22 cellular contexts compared by ENCODE assay signal in genomic region chr10:558331-558730, GRCh38.
"Had no signal": no experiment of that assay in that cellular context is flagged by ENCODE, and none has a peak within 500 bp of the region (broad histone marks: within the 10 kb centered on the region; RNA-seq: fewer than 3 reads in every experiment).

No MANE protein-coding gene starts in this region.

- H3K4me1 Mint-ChIP-seq: activated naive CD8-positive, alpha-beta T cell treated with anti-CD3 and anti-CD28 coated beads for 36 hours had no signal

- H3K4me3 ChIP-seq: heart right ventricle, right lobe of liver, skin epidermis, tibial artery had no signal

- DNase-seq: activated CD4-positive, alpha-beta T cell treated with anti-CD3 and anti-CD28 coated beads, Interleukin-2, amount 50 U/mL, for 48 hours; activated CD8-positive, alpha-beta memory T cell treated with anti-CD3 and anti-CD28 coated beads, Interleukin-2, amount 50 U/mL, for 48 hours; activated naive CD4-positive, alpha-beta T cell treated with Interleukin-2 at 50 U/mL for 16 hours; activated naive CD8-positive, alpha-beta T cell treated with anti-CD3 and anti-CD28 coated beads for 36 hours; activated T-cell treated with anti-CD3 and anti-CD28 coated beads, Interleukin-2, amount 50 U/mL, for 4 hours; cortex of kidney; foreskin fibroblast; heart right ventricle; islet precursor cell; left cardiac atrium; nephron progenitor cell; nucleus accumbens; right lobe of liver; stimulated activated CD4-positive, alpha-beta T cell treated with anti-CD3 and anti-CD28 coated beads, Interleukin-2, amount 100 ng/mL, for 24 hours; stimulated activated naive CD8-positive, alpha-beta T cell treated with anti-CD3 and anti-CD28 coated beads, Interleukin-15, amount 100 ng/mL, for 72 hours; tibial artery; WERI-Rb-1 had no signal

- H2AFZ ChIP-seq: parathyroid adenoma had no signal

- H3K27me3 ChIP-seq: heart right ventricle, right lobe of liver, tibial artery had no signal

- H3K4me3 Mint-ChIP-seq: activated naive CD8-positive, alpha-beta T cell treated with anti-CD3 and anti-CD28 coated beads for 36 hours; activated T-cell treated with anti-CD3 and anti-CD28 coated beads, Interleukin-2, amount 50 U/mL, for 4 hours; nephron progenitor cell; stimulated activated effector memory CD8-positive, alpha-beta T cell treated with anti-CD3 and anti-CD28 coated beads, Interleukin-12 subunit alpha, Interleukin-12 subunit beta, amount 100 ng/mL, for 72 hours; stimulated activated naive CD8-positive, alpha-beta T cell treated with anti-CD3 and anti-CD28 coated beads, Interleukin-15, amount 100 ng/mL, for 72 hours had no signal

- H3K27ac Mint-ChIP-seq: activated naive CD8-positive, alpha-beta T cell treated with anti-CD3 and anti-CD28 coated beads for 36 hours; nephron progenitor cell; stimulated activated effector memory CD8-positive, alpha-beta T cell treated with anti-CD3 and anti-CD28 coated beads, Interleukin-12 subunit alpha, Interleukin-12 subunit beta, amount 100 ng/mL, for 72 hours had no signal

- H3K36me3 Mint-ChIP-seq: activated naive CD8-positive, alpha-beta T cell treated with anti-CD3 and anti-CD28 coated beads for 36 hours; stimulated activated effector memory CD8-positive, alpha-beta T cell treated with anti-CD3 and anti-CD28 coated beads, Interleukin-12 subunit alpha, Interleukin-12 subunit beta, amount 100 ng/mL, for 72 hours had no signal

- H3K9me3 Mint-ChIP-seq: stimulated activated effector memory CD8-positive, alpha-beta T cell treated with anti-CD3 and anti-CD28 coated beads, Interleukin-12 subunit alpha, Interleukin-12 subunit beta, amount 100 ng/mL, for 72 hours had no signal

- H3K27ac ChIP-seq: heart right ventricle, parathyroid adenoma, right lobe of liver, skin epidermis, tibial artery, WERI-Rb-1 had no signal

- H3K9me3 ChIP-seq: right lobe of liver, tibial artery had no signal

- H3K36me3 ChIP-seq: heart right ventricle, right lobe of liver, tibial artery, WERI-Rb-1 had no signal

- ATAC-seq: activated T-cell treated with anti-CD3 and anti-CD28 coated beads, Interleukin-2, amount 50 U/mL, for 4 hours; heart right ventricle; left cardiac atrium; right lobe of liver; stimulated activated effector memory CD8-positive, alpha-beta T cell treated with anti-CD3 and anti-CD28 coated beads, Interleukin-12 subunit alpha, Interleukin-12 subunit beta, amount 100 ng/mL, for 72 hours had no signal

- H3K9ac ChIP-seq: parathyroid adenoma had no signal

- FAIRE-seq: endometrium, urothelium cell line had no signal
